In the genomic region with DNA sequence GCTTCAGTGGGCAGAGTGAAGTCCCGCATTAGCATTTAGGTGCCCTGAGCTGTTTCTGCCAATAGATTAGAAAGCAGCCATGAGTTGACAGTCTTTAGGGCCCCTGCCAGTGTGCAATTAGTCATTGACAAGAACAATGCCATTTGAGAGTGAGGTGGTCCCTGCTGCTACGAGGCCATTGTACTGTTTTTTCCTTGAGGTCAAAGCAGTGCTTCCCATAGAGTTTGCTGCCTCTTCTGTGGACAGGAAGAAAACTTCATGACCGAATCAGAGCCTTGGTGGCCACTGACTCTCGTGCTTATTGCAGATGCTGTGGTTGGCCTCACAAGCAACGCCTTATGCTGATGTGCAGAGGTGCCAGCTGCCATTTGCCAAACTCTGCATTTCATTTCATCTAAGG, we compare ENCODE assay signal across 15 cellular contexts.
"Had no signal": no experiment of that assay in that cellular context is flagged by ENCODE, and none has a peak within 500 bp of the region (broad histone marks: within the 10 kb centered on the region; RNA-seq: fewer than 3 reads in every experiment).

No MANE protein-coding gene starts in this region.

- H3K27ac ChIP-seq: hepatocyte, neutrophil, upper lobe of left lung had no signal

- ATAC-seq: activated CD4-positive, alpha-beta T cell treated with anti-CD3 and anti-CD28 coated beads for 36 hours; activated naive CD4-positive, alpha-beta T cell treated with anti-CD3 and anti-CD28 coated beads, Interleukin-2, amount 50 U/mL, for 72 hours; right cardiac atrium had no signal

- DNase-seq: activated CD4-positive, alpha-beta memory T cell treated with anti-CD3 and anti-CD28 coated beads for 36 hours; activated CD4-positive, alpha-beta T cell treated with anti-CD3 and anti-CD28 coated beads for 36 hours; activated T-cell treated with anti-CD3 and anti-CD28 coated beads, Interleukin-2, amount 50 U/mL, for 24 hours; amniotic stem cell; islet precursor cell; mammary epithelial cell; naive B cell; right cardiac atrium; T-helper 2 cell; upper lobe of left lung had no signal

- H3K4me3 ChIP-seq: breast epithelium, hepatocyte, smooth muscle cell, upper lobe of left lung had no signal

- H3K27me3 ChIP-seq: breast epithelium, hepatocyte, neutrophil, upper lobe of left lung had no signal

- H3K36me3 ChIP-seq: breast epithelium, neutrophil had no signal

- H3K9me3 ChIP-seq: breast epithelium, neutrophil, upper lobe of left lung had no signal

- H2AFZ ChIP-seq: hepatocyte had no signal

- H3K4me2 ChIP-seq: hepatocyte, smooth muscle cell had no signal
